28 cellular contexts compared by ENCODE assay signal in the genomic region with DNA sequence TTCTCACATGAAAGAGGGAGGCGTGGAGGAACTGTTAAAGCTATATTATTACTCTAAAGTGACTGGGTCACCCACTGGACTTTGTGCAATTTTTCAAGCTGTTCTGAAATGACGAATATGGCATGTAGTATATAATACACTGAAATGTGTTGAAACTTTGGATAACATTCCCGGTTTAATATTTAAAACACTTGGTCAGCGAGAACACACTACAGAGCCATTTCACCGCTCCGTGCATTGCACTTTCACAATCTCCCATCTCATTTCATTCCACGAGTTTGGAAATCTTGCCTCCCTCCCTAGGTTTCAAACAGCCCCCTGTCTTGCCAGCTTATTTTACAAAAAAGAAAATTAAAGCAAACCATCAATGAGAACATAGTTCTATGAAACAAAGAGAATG.
"Had no signal": no experiment of that assay in that cellular context is flagged by ENCODE, and none has a peak within 500 bp of the region (broad histone marks: within the 10 kb centered on the region; RNA-seq: fewer than 3 reads in every experiment).

No MANE protein-coding gene starts in this region.

- H3K36me3 ChIP-seq: cardiac muscle cell, SJSA1 had no signal

- H3K4me3 Mint-ChIP-seq: activated CD4-positive, alpha-beta T cell treated with anti-CD3 and anti-CD28 coated beads, Interleukin-2, amount 10 ng/mL, durations not matched to agents 24 days and 14 days; activated CD8-positive, alpha-beta T cell treated with anti-CD3 and anti-CD28 coated beads for 36 hours; activated naive CD8-positive, alpha-beta T cell treated with anti-CD3 and anti-CD28 coated beads for 36 hours; activated T-cell treated with anti-CD3 and anti-CD28 coated beads, Interleukin-2, amount 50 U/mL, for 72 hours; activated T-helper 17 cell treated with anti-CD3 and anti-CD28 coated beads, Interleukin-2, amount 50 U/mL, for 72 hours; central memory CD8-positive, alpha-beta T cell; T-helper 1 cell treated with Interleukin-12 subunit alpha and Interleukin-12 subunit beta and Interleukin-4 antibody, amounts not matched to agents 30 μg/mL and 1 μg/mL, for 36 hours; T-helper 2 cell treated with Interferon-gamma antibody and Interleukin-4, amounts not matched to agents 5 μg/mL and 100 μg/mL, for 36 hours had no signal

- H3K4me3 ChIP-seq: cardiac muscle cell, SJSA1 had no signal

- H3K4me1 ChIP-seq: SJSA1 had no signal

- H3K9me2 ChIP-seq: SK-N-SH had no signal

- ATAC-seq: activated CD8-positive, alpha-beta T cell treated with anti-CD3 and anti-CD28 coated beads for 36 hours; activated T-cell treated with anti-CD3 and anti-CD28 coated beads, Interleukin-2, amount 50 U/mL, for 72 hours; activated T-helper 17 cell treated with anti-CD3 and anti-CD28 coated beads, Interleukin-2, amount 50 U/mL, for 72 hours; Panc1 had no signal

- H3K4me2 ChIP-seq: SK-N-SH had no signal

- H3K27ac ChIP-seq: cardiac muscle cell, SJSA1 had no signal

- H3K9me3 Mint-ChIP-seq: activated CD8-positive, alpha-beta T cell treated with anti-CD3 and anti-CD28 coated beads for 36 hours; activated T-helper 17 cell treated with anti-CD3 and anti-CD28 coated beads, Interleukin-2, amount 50 U/mL, for 72 hours; central memory CD8-positive, alpha-beta T cell; T-helper 2 cell treated with Interferon-gamma antibody and Interleukin-4, amounts not matched to agents 5 μg/mL and 100 μg/mL, for 36 hours had no signal

- H3K27me3 ChIP-seq: cardiac muscle cell, SJSA1 had no signal

- H3K4me1 Mint-ChIP-seq: activated CD4-positive, alpha-beta T cell treated with anti-CD3 and anti-CD28 coated beads, Interleukin-2, amount 10 ng/mL, durations not matched to agents 24 days and 14 days; activated naive CD8-positive, alpha-beta T cell treated with anti-CD3 and anti-CD28 coated beads for 36 hours; activated T-helper 17 cell treated with anti-CD3 and anti-CD28 coated beads, Interleukin-2, amount 50 U/mL, for 72 hours; central memory CD8-positive, alpha-beta T cell had no signal

- H3K27ac Mint-ChIP-seq: activated CD4-positive, alpha-beta T cell treated with anti-CD3 and anti-CD28 coated beads, Interleukin-2, amount 10 ng/mL, durations not matched to agents 24 days and 14 days; activated CD8-positive, alpha-beta T cell treated with anti-CD3 and anti-CD28 coated beads for 36 hours; activated naive CD8-positive, alpha-beta T cell treated with anti-CD3 and anti-CD28 coated beads for 36 hours; activated T-cell treated with anti-CD3 and anti-CD28 coated beads, Interleukin-2, amount 50 U/mL, for 72 hours; activated T-helper 17 cell treated with anti-CD3 and anti-CD28 coated beads, Interleukin-2, amount 50 U/mL, for 72 hours; T-helper 1 cell treated with Interleukin-12 subunit alpha and Interleukin-12 subunit beta and Interleukin-4 antibody, amounts not matched to agents 30 μg/mL and 1 μg/mL, for 36 hours; T-helper 2 cell treated with Interferon-gamma antibody and Interleukin-4, amounts not matched to agents 5 μg/mL and 100 μg/mL, for 36 hours had no signal

- DNase-seq: activated CD4-positive, alpha-beta T cell treated with anti-CD3 and anti-CD28 coated beads, Interleukin-2, amount 10 ng/mL, durations not matched to agents 24 days and 14 days; activated CD4-positive, alpha-beta T cell treated with anti-CD3 and anti-CD28 coated beads, Interleukin-2, amount 50 U/mL, for 4 hours; activated CD8-positive, alpha-beta T cell treated with anti-CD3 and anti-CD28 coated beads for 36 hours; activated effector memory CD4-positive, alpha-beta T cell treated with anti-CD3 and anti-CD28 coated beads, Interleukin-2, amount 50 U/mL, for 16 hours; activated naive CD4-positive, alpha-beta T cell; activated naive CD4-positive, alpha-beta T cell treated with anti-CD3 and anti-CD28 coated beads, Interleukin-2, amount 50 U/mL, for 16 hours; activated naive CD8-positive, alpha-beta T cell treated with anti-CD3 and anti-CD28 coated beads for 36 hours; activated T-cell treated with anti-CD3 and anti-CD28 coated beads, Interleukin-2, amount 50 U/mL, for 1 hour; activated T-cell treated with anti-CD3 and anti-CD28 coated beads, Interleukin-2, amount 50 U/mL, for 72 hours; amniotic stem cell; aorta; Karpas-422; NCI-H1105; NCI-H1436 treated with DMSO at 0.1 percent for 48 hours; NCI-H1694 treated with DMSO at 0.1 percent for 48 hours; NCI-H2029; NCI-H345; NCI-H524 treated with DMSO at 0.1 percent for 48 hours; RPMI8226; SHP77 treated with DMSO at 0.1 percent for 48 hours; SK-N-SH had no signal

- H3K27me3 Mint-ChIP-seq: activated CD4-positive, alpha-beta T cell treated with anti-CD3 and anti-CD28 coated beads, Interleukin-2, amount 10 ng/mL, durations not matched to agents 24 days and 14 days; activated CD8-positive, alpha-beta T cell treated with anti-CD3 and anti-CD28 coated beads for 36 hours; activated T-helper 17 cell treated with anti-CD3 and anti-CD28 coated beads, Interleukin-2, amount 50 U/mL, for 72 hours; central memory CD8-positive, alpha-beta T cell had no signal

- H3K36me3 Mint-ChIP-seq: activated naive CD8-positive, alpha-beta T cell treated with anti-CD3 and anti-CD28 coated beads for 36 hours had no signal

- H3K9me3 ChIP-seq: SK-N-SH had no signal
